8 cellular contexts compared by ENCODE assay signal in genomic region chr16:2753523-2754020, GRCh38. TPM values are rescaled to one million over a fixed set of nuclear protein-coding genes. Genes with fewer than 3 reads are reported as not detected.
A peak's percentile ranks its signal among the peaks of the same experiment; 100 is the strongest.
DNase-seq lines count a peak whose midpoint lies in the region; ATAC-seq and TF ChIP-seq lines count a peak whose summit lies in the region.

No MANE protein-coding gene starts in this region.

- peaks cover 49% of the 10 kb centered on the region for H3K36me3 ChIP-seq in KOPT-K1 (ENCODE audit: insufficient read depth, low read length)

- peak; percentile 18; the same call in 1 of the 2 replicates for TF ChIP-seq CTCF in AG10803 (conservative IDR thresholded peaks at IDR 0.05; ENCODE audit: low read length)
- no peak for TF ChIP-seq CTCF in chondrocyte (IDR thresholded peaks at IDR 0.05)
- TF ChIP-seq CTCF in mesothelial cell of epicardium (IDR thresholded peaks at IDR 0.05; ENCODE audit: unreplicated experiment) = no peak

- peaks cover 23% of the 10 kb centered on the region for H3K36me3 Mint-ChIP-seq in chondrocyte (ENCODE audit: low read depth)
- H3K36me3 Mint-ChIP-seq in mesothelial cell of epicardium = peaks cover 18% of the 10 kb centered on the region

- peak overlapping the region; percentile 97 for H3K27ac ChIP-seq in KOPT-K1 (ENCODE audit: low read depth, low read length, poor library complexity, severe bottlenecking)

- H3K27ac Mint-ChIP-seq in chondrocyte (ENCODE audit: unreplicated experiment) (peak overlapping the region; percentile 89), mesothelial cell of epicardium (peak overlapping the region; percentile 91)

- H3K9me3 ChIP-seq in KOPT-K1 (ENCODE audit: insufficient read depth, low read length, poor library complexity, severe bottlenecking) = no peaks in the 10 kb centered on the region

- DNase-seq in AG10803 (ENCODE audit: low read depth) = no peak
- DNase-seq in chondrocyte (ENCODE audit: low spot score) = no peak
- DNase-seq in mesothelial cell of epicardium (ENCODE audit: low spot score in 2 of 2, unreplicated experiment in 2 of 2) = no peak
- no peak for DNase-seq in T1000 (lab: John Stamatoyannopoulos, UW)
- DNase-seq in NCI-H1436 treated with DMSO at 0.1 percent for 48 hours (lab: John Stamatoyannopoulos, UW) = no peak
- DNase-seq in effector CD8-positive, alpha-beta T cell (lab: John Stamatoyannopoulos, UW) = no peak

- H3K27me3 Mint-ChIP-seq in chondrocyte (ENCODE audit: low read depth) (no peaks in the 10 kb centered on the region), mesothelial cell of epicardium (ENCODE audit: low read depth) (no peaks in the 10 kb centered on the region)

- ATAC-seq in HG03159 (IDR thresholded peaks at IDR 0.05; ENCODE audit: unreplicated experiment) = no peak

- peak overlapping the region; percentile 92 for H3K4me3 Mint-ChIP-seq in chondrocyte (ENCODE audit: unreplicated experiment)
- peak overlapping the region; percentile 80 for H3K4me3 Mint-ChIP-seq in mesothelial cell of epicardium

- H3K4me1 Mint-ChIP-seq in chondrocyte (ENCODE audit: low read depth) (peaks cover 53% of the 10 kb centered on the region), mesothelial cell of epicardium (peaks cover 49% of the 10 kb centered on the region)

- peak overlapping the region; percentile 94 for H3K4me3 ChIP-seq in AG10803 (ENCODE audit: low read length)

- no peaks in the 10 kb centered on the region for H3K9me3 Mint-ChIP-seq in chondrocyte (ENCODE audit: low read depth)
- no peaks in the 10 kb centered on the region for H3K9me3 Mint-ChIP-seq in mesothelial cell of epicardium

RNA-seq across cellular contexts. Expression of gene SRRM2, which starts 1.1 kb away (rescaled TPM):
- total RNA-seq in chondrocyte (363 to 615 TPM (median 378 TPM) in 3 replicates), mesothelial cell of epicardium (832 to 854 TPM (median 837 TPM) in 3 replicates)

RNA-seq across cellular contexts. Expression of gene ELOB, which starts 23.5 kb away (rescaled TPM):
- total RNA-seq in chondrocyte (205 to 231 TPM (median 225 TPM) in 3 replicates), mesothelial cell of epicardium (192 to 200 TPM (median 195 TPM) in 3 replicates)

RNA-seq across cellular contexts. Expression of gene PRSS27, which starts 33.5 kb away (rescaled TPM):
- total RNA-seq in chondrocyte = 2.8 to 4.3 TPM (median 3.1 TPM) in 3 replicates
- 7.5 to 7.7 TPM (median 7.6 TPM) in 3 replicates for total RNA-seq in mesothelial cell of epicardium

RNA-seq across cellular contexts. Expression of gene PRSS33, which starts 33.8 kb away (rescaled TPM):
- not detected in 3 replicates for total RNA-seq in chondrocyte
- not detected in 3 replicates for total RNA-seq in mesothelial cell of epicardium

RNA-seq across cellular contexts. Expression of gene PRSS41, which starts 44.7 kb away (rescaled TPM):
- total RNA-seq in chondrocyte (not detected in 3 replicates), mesothelial cell of epicardium (not detected in 3 replicates)
